In the genomic region with DNA sequence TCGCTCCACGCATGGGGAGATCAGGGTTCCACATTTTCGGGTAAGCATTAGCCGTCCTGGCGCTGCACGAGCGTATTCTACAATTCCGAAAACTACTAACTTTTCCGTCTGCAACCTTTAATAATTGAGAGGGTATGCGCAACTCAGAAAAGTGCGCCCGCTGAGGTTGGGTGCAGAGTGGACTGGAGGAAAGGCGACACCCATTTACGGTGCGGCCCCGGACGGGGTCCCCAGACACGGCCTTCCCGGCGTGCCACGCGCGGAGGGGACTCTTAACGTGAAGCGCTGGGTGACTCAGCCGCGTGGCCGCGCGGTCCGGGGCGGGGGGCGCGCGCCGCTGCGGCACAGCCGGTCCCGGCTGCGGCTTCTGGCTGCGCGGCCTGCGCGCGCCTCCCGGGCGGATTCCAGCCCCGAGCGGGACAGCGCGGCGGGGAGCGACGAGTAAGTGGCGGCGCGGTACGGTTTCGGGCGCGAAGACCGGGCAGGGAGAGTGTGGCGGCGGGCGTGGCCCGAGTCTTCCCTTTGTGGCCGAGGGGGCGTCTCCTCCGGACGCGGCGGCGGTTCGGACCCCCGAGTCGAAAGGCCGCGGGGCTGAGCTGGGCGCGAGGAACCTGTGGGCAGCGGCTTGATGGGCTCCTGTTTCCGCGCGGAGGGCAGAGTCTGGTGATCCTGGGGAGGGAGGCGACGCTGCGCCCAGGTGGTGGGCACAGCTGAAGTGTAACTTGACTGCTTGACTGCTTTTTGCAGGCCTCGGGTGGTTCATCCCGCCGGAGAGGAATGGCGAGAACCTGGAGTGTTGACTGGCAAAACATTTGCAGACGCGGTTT, we compare ENCODE assay signal across 8 cellular contexts. TPM values are rescaled to one million over a fixed set of nuclear protein-coding genes. Genes with fewer than 3 reads are reported as not detected.
DNase-seq lines count a peak whose midpoint lies in the region; ATAC-seq and TF ChIP-seq lines count a peak whose summit lies in the region.

TSS of gene KCTD20 (plus strand) at position 330 of the 827 bp plus-strand sequence. CDS start 27,098 bp downstream, outside the sequence.
A gene with protein sequence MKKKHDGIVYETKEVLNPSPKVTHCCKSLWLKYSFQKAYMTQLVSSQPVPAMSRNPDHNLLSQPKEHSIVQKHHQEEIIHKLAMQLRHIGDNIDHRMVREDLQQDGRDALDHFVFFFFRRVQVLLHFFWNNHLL (minus strand): TSS at position 184 of the 827 bp plus-strand sequence. CDS start 16,772 bp downstream, outside the sequence.

- peak; percentile 61 for ATAC-seq in HG03378 (IDR thresholded peaks at IDR 0.05; ENCODE audit: unreplicated experiment)

- no peak for TF ChIP-seq CTCF in BE2C (IDR thresholded peaks at IDR 0.05; ENCODE audit: low read depth, low read length)

- DNase-seq in BE2C: peak; percentile 93
- peak; percentile 86 for DNase-seq in GM19238 (ENCODE audit: insufficient read length, low spot score)
- peak; percentile 88 for DNase-seq in NCI-H510A (lab: John Stamatoyannopoulos, UW)
- DNase-seq in activated CD4-positive, alpha-beta T cell treated with anti-CD3 and anti-CD28 coated beads for 48 hours: peak; percentile 92
- DNase-seq in left kidney (ENCODE audit: low read depth, low spot score): peak; percentile 97
- DNase-seq in stimulated activated CD4-positive, alpha-beta T cell treated with anti-CD3 and anti-CD28 coated beads, Interleukin-1b, Interleukin-23, amount 100 ng/mL, for 4 hours (ENCODE audit: low read depth in 2 of 2): peak; percentile 69 to 82

- no peaks in the 10 kb centered on the region for H3K27me3 ChIP-seq in BE2C

- H3K4me1 ChIP-seq in BE2C: peaks cover 14% of the 10 kb centered on the region

- peak within 1 kb of the TSS; percentile 93 for H3K27ac ChIP-seq in cingulate gyrus (ENCODE audit: low read depth, low read length)

- H3K36me3 ChIP-seq in BE2C: peaks cover 8% of the 10 kb centered on the region; the same call in 1 of the 2 replicates

- H3K9me3 ChIP-seq in BE2C: no peaks in the 10 kb centered on the region

- peak within 1 kb of the TSS; percentile 94 for H3K4me3 ChIP-seq in BE2C (ENCODE audit: low read depth, low read length)

RNA-seq across cellular contexts. Expression of gene KCTD20, which starts in this region (rescaled TPM):
- 46.6 TPM for polyA plus RNA-seq in BE2C (2012; ENCODE audit: insufficient read depth, insufficient read length, low read depth)

RNA-seq across cellular contexts. Expression of the second gene that starts in this region (rescaled TPM):
- polyA plus RNA-seq in BE2C (2012; ENCODE audit: insufficient read depth, insufficient read length, low read depth): not detected

Comparison
In these comparisons a context has a peak if more than half of its experiments do, and no peak if none do; other contexts are left out.
1. Peak in every context shown above with its lines: DNase-seq, ATAC-seq, H3K4me3 ChIP-seq and H3K27ac ChIP-seq.